8 cellular contexts compared by ENCODE assay signal in the genomic region with DNA sequence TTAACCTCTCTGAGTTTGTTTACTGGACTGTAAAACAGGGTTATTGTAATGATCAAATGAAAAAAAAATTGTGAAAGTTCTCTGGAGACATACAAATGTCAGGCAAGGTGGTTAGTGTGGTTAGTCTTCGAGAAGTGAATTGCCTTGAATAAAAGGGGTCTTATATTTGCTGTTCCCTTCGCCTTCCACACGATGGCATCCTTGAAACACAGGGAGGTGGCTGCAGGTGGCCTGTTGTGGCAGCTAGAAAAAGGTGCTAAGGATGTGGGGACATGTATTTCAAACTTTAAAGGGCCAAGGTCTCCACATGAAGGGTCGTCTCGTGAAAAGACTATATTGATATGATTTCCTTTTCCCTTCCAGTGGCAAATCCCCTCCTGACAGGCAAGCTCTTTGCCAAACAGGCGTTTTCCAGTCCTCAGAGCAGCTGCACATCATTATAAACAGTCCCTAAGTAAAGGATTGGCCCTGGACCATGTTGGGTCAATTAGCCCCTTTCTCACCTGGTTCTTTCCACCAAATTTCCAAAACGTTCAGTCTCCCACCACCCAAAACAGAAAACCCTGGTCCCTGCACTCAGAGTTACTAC.
DNase-seq lines count a peak whose midpoint lies in the region; ATAC-seq and TF ChIP-seq lines count a peak whose summit lies in the region.

No MANE protein-coding gene starts in this region.

- H3K27ac ChIP-seq in DND-41 (ENCODE audit: low read length), result no peak overlapping the region

- no peak overlapping the region for H3K9ac ChIP-seq in DND-41 (ENCODE audit: low read depth, low read length)

- H3K36me3 ChIP-seq in DND-41 (ENCODE audit: insufficient read depth, low read length), result no peaks in the 10 kb centered on the region
- no peaks in the 10 kb centered on the region for H3K36me3 ChIP-seq in kidney epithelial cell (ENCODE audit: control insufficient read depth, insufficient read depth, low read length)

- H3K4me1 ChIP-seq in DND-41 (ENCODE audit: insufficient read depth, low read length), result peaks cover 4% of the 10 kb centered on the region

- H2AFZ ChIP-seq in DND-41 (ENCODE audit: low read depth, low read length), result no peak overlapping the region

- H3K4me3 ChIP-seq in DND-41 (ENCODE audit: low read depth in 1 of 2, low read length in 2 of 2) (no peak overlapping the region), kidney epithelial cell (ENCODE audit: low read depth, low read length) (no peak overlapping the region)

- peak; percentile 81 for ATAC-seq in DND-41 (ENCODE audit: insufficient read depth, low read depth)
- ATAC-seq in HG02981 (IDR thresholded peaks at IDR 0.05; ENCODE audit: unreplicated experiment), result no peak

- peaks cover 2% of the 10 kb centered on the region for H3K27me3 ChIP-seq in DND-41 (ENCODE audit: insufficient read depth, low read length, poor library complexity)
- no peaks in the 10 kb centered on the region for H3K27me3 ChIP-seq in kidney epithelial cell (ENCODE audit: control insufficient read depth, insufficient read depth, low read length)

- no peaks in the 10 kb centered on the region for H4K20me1 ChIP-seq in DND-41 (ENCODE audit: insufficient read depth, low read length)

- peak; percentile 83 for TF ChIP-seq CTCF in DND-41 (IDR thresholded peaks at IDR 0.05; ENCODE audit: borderline replicate concordance, extremely low read depth, low read length, poor library complexity, severe bottlenecking)
- peak; percentile 75 for TF ChIP-seq CTCF in kidney epithelial cell (IDR thresholded peaks at IDR 0.05; ENCODE audit: insufficient read depth, low read length, poor library complexity, severe bottlenecking)

- H3K9me3 ChIP-seq in DND-41 (ENCODE audit: insufficient read depth, low read length, severe bottlenecking), result no peaks in the 10 kb centered on the region

- no peaks in the 10 kb centered on the region for H3K79me2 ChIP-seq in DND-41 (ENCODE audit: insufficient read depth, low read length)

- H3K4me2 ChIP-seq in DND-41 (ENCODE audit: insufficient read depth, low read length), result no peak overlapping the region

- peak; percentile 62 for DNase-seq in DND-41
- peak; percentile 27 for DNase-seq in HPDE6-E6E7 (ENCODE audit: extremely low spot score)
- peak; percentile 72 for DNase-seq in SK-N-DZ (ENCODE audit: low spot score)
- peak; percentile 56 for DNase-seq in amniotic epithelial cell (ENCODE audit: low read depth)
- DNase-seq in kidney epithelial cell (ENCODE audit: low read depth), result no peak
- DNase-seq in stimulated activated naive CD4-positive, alpha-beta T cell (lab: John Stamatoyannopoulos, UW), result peak; percentile 17 to 69 (median 39)
- no peak for DNase-seq in DMS114 treated with DMSO at 0.1 percent for 48 hours (lab: John Stamatoyannopoulos, UW; ENCODE audit: unreplicated experiment)

Comparison
In these comparisons a context has a peak if more than half of its experiments do, and no peak if none do; other contexts are left out.
1. DNase-seq: peak in DND-41 (single experiment), HPDE6-E6E7 (single experiment), SK-N-DZ (single experiment), amniotic epithelial cell (single experiment) and stimulated activated naive CD4-positive, alpha-beta T cell (6 of 6); none in kidney epithelial cell (single experiment) and DMS114 treated with DMSO at 0.1 percent for 48 hours (single experiment).